ENCODE assay signal across 3 cellular contexts in the genomic region with DNA sequence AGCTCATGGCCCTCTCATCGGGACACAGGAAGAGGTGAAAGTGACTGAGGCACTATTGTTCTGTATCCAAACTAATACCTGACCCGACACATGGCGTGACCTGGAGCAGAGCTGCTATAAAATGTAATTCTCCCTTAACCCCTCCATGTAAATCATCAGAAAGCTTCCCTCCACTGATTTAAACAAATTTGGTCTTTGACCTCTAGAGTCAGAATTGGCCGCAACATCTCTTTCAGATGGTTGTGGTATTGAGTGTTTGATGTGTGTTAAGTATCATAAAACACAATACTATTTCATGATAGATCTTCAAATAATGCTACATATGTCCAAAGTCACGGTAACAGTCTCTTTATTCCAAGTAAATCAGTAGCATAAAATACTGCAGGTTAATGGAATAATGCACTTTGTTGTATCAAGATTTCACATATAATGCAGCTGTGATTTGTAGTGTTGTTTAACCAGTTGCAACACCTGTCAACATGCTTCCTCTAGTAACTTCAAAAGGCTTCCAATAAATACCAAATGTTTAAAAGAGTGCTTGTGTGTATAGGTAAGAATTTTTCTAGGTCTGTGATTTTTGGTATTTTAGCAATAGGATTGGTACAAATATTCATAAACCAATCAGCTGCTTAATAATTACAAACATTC.
TF ChIP-seq lines count a peak whose summit lies in the region.

No MANE protein-coding gene starts in this region.

TF ChIP-seq in liver, 16 proteins besides CTCF, POLR2A, EP300 and RAD21:
- TF ChIP-seq YY1 (IDR thresholded peaks at IDR 0.05) (peak; percentile 27), HNF4A (conservative IDR thresholded peaks at IDR 0.05) (peak; percentile 38 to 62), EGR1 (IDR thresholded peaks at IDR 0.05; ENCODE audit: low read depth in 2 of 2) (no peak), RXRA (IDR thresholded peaks at IDR 0.05) (peak in 1 of 2 donors; percentile 8), FOXA1 (IDR thresholded peaks at IDR 0.05) (no peak), GABPA (IDR thresholded peaks at IDR 0.05 in 1 of 2, conservative IDR thresholded peaks at IDR 0.05 in 1 of 2) (no peak), NR2F2 (IDR thresholded peaks at IDR 0.05) (no peak)
- TF ChIP-seq, protein P1, sequence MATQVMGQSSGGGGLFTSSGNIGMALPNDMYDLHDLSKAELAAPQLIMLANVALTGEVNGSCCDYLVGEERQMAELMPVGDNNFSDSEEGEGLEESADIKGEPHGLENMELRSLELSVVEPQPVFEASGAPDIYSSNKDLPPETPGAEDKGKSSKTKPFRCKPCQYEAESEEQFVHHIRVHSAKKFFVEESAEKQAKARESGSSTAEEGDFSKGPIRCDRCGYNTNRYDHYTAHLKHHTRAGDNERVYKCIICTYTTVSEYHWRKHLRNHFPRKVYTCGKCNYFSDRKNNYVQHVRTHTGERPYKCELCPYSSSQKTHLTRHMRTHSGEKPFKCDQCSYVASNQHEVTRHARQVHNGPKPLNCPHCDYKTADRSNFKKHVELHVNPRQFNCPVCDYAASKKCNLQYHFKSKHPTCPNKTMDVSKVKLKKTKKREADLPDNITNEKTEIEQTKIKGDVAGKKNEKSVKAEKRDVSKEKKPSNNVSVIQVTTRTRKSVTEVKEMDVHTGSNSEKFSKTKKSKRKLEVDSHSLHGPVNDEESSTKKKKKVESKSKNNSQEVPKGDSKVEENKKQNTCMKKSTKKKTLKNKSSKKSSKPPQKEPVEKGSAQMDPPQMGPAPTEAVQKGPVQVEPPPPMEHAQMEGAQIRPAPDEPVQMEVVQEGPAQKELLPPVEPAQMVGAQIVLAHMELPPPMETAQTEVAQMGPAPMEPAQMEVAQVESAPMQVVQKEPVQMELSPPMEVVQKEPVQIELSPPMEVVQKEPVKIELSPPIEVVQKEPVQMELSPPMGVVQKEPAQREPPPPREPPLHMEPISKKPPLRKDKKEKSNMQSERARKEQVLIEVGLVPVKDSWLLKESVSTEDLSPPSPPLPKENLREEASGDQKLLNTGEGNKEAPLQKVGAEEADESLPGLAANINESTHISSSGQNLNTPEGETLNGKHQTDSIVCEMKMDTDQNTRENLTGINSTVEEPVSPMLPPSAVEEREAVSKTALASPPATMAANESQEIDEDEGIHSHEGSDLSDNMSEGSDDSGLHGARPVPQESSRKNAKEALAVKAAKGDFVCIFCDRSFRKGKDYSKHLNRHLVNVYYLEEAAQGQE (IDR thresholded peaks at IDR 0.05) = no peak

TF ChIP-seq in HepG2, 621 proteins besides CTCF, POLR2A, EP300 and RAD21:
- no peak for TF ChIP-seq NR2C2 (CRISPR knock-in tag; IDR thresholded peaks at IDR 0.05; ENCODE audit: borderline replicate concordance)
- TF ChIP-seq GATAD2A (CRISPR knock-in tag; IDR thresholded peaks at IDR 0.05) = no peak
- no peak for TF ChIP-seq ZNF383 (CRISPR knock-in tag; IDR thresholded peaks at IDR 0.05; ENCODE audit: borderline replicate concordance)
- TF ChIP-seq, protein P2, sequence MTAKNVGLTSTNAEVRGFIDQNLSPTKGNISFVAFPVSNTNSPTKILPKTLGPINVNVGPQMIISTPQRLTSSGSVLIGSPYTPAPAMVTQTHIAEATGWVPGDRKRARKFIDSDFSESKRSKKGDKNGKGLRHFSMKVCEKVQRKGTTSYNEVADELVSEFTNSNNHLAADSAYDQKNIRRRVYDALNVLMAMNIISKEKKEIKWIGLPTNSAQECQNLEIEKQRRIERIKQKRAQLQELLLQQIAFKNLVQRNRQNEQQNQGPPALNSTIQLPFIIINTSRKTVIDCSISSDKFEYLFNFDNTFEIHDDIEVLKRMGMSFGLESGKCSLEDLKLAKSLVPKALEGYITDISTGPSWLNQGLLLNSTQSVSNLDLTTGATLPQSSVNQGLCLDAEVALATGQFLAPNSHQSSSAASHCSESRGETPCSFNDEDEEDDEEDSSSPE (CRISPR knock-in tag; IDR thresholded peaks at IDR 0.05) = no peak
- no peak for TF ChIP-seq ZNF431 (CRISPR knock-in tag; IDR thresholded peaks at IDR 0.05; ENCODE audit: borderline replicate concordance, low read depth)
- no peak for TF ChIP-seq KLF9 (CRISPR knock-in tag; IDR thresholded peaks at IDR 0.05; ENCODE audit: low read depth)
- TF ChIP-seq, protein P3, sequence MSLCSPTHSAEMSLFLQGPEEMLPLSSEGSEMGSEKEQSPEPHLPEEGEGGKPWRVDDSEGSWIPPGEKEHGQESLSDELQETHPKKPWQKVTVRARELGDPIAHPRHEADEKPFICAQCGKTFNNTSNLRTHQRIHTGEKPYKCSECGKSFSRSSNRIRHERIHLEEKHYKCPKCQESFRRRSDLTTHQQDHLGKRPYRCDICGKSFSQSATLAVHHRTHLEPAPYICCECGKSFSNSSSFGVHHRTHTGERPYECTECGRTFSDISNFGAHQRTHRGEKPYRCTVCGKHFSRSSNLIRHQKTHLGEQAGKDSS (CRISPR knock-in tag; IDR thresholded peaks at IDR 0.05; ENCODE audit: borderline replicate concordance, low read depth) = no peak
- TF ChIP-seq, protein P4, sequence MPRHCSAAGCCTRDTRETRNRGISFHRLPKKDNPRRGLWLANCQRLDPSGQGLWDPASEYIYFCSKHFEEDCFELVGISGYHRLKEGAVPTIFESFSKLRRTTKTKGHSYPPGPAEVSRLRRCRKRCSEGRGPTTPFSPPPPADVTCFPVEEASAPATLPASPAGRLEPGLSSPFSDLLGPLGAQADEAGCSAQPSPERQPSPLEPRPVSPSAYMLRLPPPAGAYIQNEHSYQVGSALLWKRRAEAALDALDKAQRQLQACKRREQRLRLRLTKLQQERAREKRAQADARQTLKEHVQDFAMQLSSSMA (CRISPR knock-in tag; IDR thresholded peaks at IDR 0.05) = no peak
- TF ChIP-seq, protein P5, sequence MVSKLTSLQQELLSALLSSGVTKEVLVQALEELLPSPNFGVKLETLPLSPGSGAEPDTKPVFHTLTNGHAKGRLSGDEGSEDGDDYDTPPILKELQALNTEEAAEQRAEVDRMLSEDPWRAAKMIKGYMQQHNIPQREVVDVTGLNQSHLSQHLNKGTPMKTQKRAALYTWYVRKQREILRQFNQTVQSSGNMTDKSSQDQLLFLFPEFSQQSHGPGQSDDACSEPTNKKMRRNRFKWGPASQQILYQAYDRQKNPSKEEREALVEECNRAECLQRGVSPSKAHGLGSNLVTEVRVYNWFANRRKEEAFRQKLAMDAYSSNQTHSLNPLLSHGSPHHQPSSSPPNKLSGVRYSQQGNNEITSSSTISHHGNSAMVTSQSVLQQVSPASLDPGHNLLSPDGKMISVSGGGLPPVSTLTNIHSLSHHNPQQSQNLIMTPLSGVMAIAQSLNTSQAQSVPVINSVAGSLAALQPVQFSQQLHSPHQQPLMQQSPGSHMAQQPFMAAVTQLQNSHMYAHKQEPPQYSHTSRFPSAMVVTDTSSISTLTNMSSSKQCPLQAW (CRISPR knock-in tag; IDR thresholded peaks at IDR 0.05) = no peak
- no peak for TF ChIP-seq ZNF816 (CRISPR knock-in tag; IDR thresholded peaks at IDR 0.05; ENCODE audit: borderline replicate concordance)
- no peak for TF ChIP-seq KMT2B (CRISPR knock-in tag; IDR thresholded peaks at IDR 0.05)
- TF ChIP-seq NFE2L1 (CRISPR knock-in tag; IDR thresholded peaks at IDR 0.05; ENCODE audit: borderline replicate concordance) = no peak

TF ChIP-seq in GM12878, 131 proteins besides CTCF, POLR2A, EP300 and RAD21:
- TF ChIP-seq, protein P6, sequence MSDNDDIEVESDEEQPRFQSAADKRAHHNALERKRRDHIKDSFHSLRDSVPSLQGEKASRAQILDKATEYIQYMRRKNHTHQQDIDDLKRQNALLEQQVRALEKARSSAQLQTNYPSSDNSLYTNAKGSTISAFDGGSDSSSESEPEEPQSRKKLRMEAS (IDR thresholded peaks at IDR 0.05; ENCODE audit: low read depth, low read length) = no peak
- TF ChIP-seq, protein P7, sequence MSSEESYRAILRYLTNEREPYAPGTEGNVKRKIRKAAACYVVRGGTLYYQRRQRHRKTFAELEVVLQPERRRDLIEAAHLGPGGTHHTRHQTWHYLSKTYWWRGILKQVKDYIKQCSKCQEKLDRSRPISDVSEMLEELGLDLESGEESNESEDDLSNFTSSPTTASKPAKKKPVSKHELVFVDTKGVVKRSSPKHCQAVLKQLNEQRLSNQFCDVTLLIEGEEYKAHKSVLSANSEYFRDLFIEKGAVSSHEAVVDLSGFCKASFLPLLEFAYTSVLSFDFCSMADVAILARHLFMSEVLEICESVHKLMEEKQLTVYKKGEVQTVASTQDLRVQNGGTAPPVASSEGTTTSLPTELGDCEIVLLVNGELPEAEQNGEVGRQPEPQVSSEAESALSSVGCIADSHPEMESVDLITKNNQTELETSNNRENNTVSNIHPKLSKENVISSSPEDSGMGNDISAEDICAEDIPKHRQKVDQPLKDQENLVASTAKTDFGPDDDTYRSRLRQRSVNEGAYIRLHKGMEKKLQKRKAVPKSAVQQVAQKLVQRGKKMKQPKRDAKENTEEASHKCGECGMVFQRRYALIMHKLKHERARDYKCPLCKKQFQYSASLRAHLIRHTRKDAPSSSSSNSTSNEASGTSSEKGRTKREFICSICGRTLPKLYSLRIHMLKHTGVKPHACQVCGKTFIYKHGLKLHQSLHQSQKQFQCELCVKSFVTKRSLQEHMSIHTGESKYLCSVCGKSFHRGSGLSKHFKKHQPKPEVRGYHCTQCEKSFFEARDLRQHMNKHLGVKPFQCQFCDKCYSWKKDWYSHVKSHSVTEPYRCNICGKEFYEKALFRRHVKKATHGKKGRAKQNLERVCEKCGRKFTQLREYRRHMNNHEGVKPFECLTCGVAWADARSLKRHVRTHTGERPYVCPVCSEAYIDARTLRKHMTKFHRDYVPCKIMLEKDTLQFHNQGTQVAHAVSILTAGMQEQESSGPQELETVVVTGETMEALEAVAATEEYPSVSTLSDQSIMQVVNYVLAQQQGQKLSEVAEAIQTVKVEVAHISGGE (CRISPR knock-in tag; IDR thresholded peaks at IDR 0.05) = no peak
- TF ChIP-seq, protein P8, sequence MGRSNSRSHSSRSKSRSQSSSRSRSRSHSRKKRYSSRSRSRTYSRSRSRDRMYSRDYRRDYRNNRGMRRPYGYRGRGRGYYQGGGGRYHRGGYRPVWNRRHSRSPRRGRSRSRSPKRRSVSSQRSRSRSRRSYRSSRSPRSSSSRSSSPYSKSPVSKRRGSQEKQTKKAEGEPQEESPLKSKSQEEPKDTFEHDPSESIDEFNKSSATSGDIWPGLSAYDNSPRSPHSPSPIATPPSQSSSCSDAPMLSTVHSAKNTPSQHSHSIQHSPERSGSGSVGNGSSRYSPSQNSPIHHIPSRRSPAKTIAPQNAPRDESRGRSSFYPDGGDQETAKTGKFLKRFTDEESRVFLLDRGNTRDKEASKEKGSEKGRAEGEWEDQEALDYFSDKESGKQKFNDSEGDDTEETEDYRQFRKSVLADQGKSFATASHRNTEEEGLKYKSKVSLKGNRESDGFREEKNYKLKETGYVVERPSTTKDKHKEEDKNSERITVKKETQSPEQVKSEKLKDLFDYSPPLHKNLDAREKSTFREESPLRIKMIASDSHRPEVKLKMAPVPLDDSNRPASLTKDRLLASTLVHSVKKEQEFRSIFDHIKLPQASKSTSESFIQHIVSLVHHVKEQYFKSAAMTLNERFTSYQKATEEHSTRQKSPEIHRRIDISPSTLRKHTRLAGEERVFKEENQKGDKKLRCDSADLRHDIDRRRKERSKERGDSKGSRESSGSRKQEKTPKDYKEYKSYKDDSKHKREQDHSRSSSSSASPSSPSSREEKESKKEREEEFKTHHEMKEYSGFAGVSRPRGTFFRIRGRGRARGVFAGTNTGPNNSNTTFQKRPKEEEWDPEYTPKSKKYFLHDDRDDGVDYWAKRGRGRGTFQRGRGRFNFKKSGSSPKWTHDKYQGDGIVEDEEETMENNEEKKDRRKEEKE (IDR thresholded peaks at IDR 0.05) = no peak
- TF ChIP-seq SP1 (IDR thresholded peaks at IDR 0.05; ENCODE audit: low read depth, low read length) (no peak), HCFC1 (IDR thresholded peaks at IDR 0.05; ENCODE audit: low read length) (no peak)
- TF ChIP-seq, protein P9, sequence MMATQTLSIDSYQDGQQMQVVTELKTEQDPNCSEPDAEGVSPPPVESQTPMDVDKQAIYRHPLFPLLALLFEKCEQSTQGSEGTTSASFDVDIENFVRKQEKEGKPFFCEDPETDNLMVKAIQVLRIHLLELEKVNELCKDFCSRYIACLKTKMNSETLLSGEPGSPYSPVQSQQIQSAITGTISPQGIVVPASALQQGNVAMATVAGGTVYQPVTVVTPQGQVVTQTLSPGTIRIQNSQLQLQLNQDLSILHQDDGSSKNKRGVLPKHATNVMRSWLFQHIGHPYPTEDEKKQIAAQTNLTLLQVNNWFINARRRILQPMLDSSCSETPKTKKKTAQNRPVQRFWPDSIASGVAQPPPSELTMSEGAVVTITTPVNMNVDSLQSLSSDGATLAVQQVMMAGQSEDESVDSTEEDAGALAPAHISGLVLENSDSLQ (IDR thresholded peaks at IDR 0.05) = no peak
